ENCODE assay signal across 14 cellular contexts in genomic region chr1:97832490-97832889, GRCh38.
DNase-seq lines count a peak whose midpoint lies in the region; ATAC-seq and TF ChIP-seq lines count a peak whose summit lies in the region.
"Had no signal": no experiment of that assay in that cellular context is flagged by ENCODE, and none has a peak within 500 bp of the region (broad histone marks: within the 10 kb centered on the region; RNA-seq: fewer than 3 reads in every experiment).

No MANE protein-coding gene starts in this region.

- TF ChIP-seq CTCF in lower lobe of right lung (IDR thresholded peaks at IDR 0.05), result no peak

- H3K9me3 Mint-ChIP-seq in activated naive CD4-positive, alpha-beta T cell treated with anti-CD3 and anti-CD28 coated beads, Interleukin-2, amount 10 ng/mL, durations not matched to agents 7 days and 5 days, result no peaks in the 10 kb centered on the region
- H3K9me3 Mint-ChIP-seq: activated naive CD4-positive, alpha-beta T cell treated with anti-CD3 and anti-CD28 coated beads, Interleukin-2, amount 50 U/mL, for 24 hours had no signal

- no peaks in the 10 kb centered on the region for H3K27me3 ChIP-seq in adipocyte (replicated peaks; ENCODE audit: control insufficient read depth, insufficient read depth, low read length)
- H3K27me3 ChIP-seq in lower lobe of right lung (ENCODE audit: low read depth), result no peaks in the 10 kb centered on the region
- H3K27me3 ChIP-seq: SJSA1, spleen had no signal

- DNase-seq in DMS79 (lab: John Stamatoyannopoulos, UW) (peak; percentile 48), NCI-H1694 (lab: John Stamatoyannopoulos, UW) (peak; percentile 98), adipocyte (ENCODE audit: low read depth) (peak; percentile 51), myocyte (ENCODE audit: low read depth) (peak; percentile 78), lower lobe of right lung (no peak), SIG-M5 treated with dmso at 0.1 percent for 504 hours (lab: John Stamatoyannopoulos, UW; ENCODE audit: unreplicated experiment) (no peak)
- DNase-seq in activated naive CD4-positive, alpha-beta T cell treated with anti-CD3 and anti-CD28 coated beads, Interleukin-2, amount 10 ng/mL, durations not matched to agents 7 days and 5 days, result no peak
- DNase-seq: spleen, substantia nigra had no signal

- H3K27ac Mint-ChIP-seq in activated naive CD4-positive, alpha-beta T cell treated with anti-CD3 and anti-CD28 coated beads, Interleukin-2, amount 10 ng/mL, durations not matched to agents 7 days and 5 days, result no peak overlapping the region
- H3K27ac Mint-ChIP-seq: activated naive CD4-positive, alpha-beta T cell treated with anti-CD3 and anti-CD28 coated beads, Interleukin-2, amount 50 U/mL, for 24 hours had no signal

- no peak for ATAC-seq in lower lobe of right lung
- ATAC-seq: HCT116 had no signal

- no peak overlapping the region for H3K27ac ChIP-seq in lower lobe of right lung
- H3K27ac ChIP-seq: epithelial cell of prostate, SJSA1, spleen, WERI-Rb-1 had no signal

- CTCF ChIA-PET in activated naive CD4-positive, alpha-beta T cell treated with anti-CD3 and anti-CD28 coated beads, Interleukin-2, amount 10 ng/mL, durations not matched to agents 7 days and 5 days (lab: Charles Lee), result no interaction called here

- no peak overlapping the region for H3K4me3 ChIP-seq in adipocyte (ENCODE audit: low read length)
- H3K4me3 ChIP-seq in lower lobe of right lung, result no peak overlapping the region
- H3K4me3 ChIP-seq: SJSA1, spleen had no signal

- intact Hi-C loops in lower lobe of right lung (cut with DNase I), result no loop called here

- no peaks in the 10 kb centered on the region for H3K36me3 ChIP-seq in adipocyte (ENCODE audit: control insufficient read depth, insufficient read depth, low read length, severe bottlenecking)
- H3K36me3 ChIP-seq in lower lobe of right lung, result no peaks in the 10 kb centered on the region
- H3K36me3 ChIP-seq: SJSA1, WERI-Rb-1 had no signal

- no peaks in the 10 kb centered on the region for H3K27me3 Mint-ChIP-seq in activated naive CD4-positive, alpha-beta T cell treated with anti-CD3 and anti-CD28 coated beads, Interleukin-2, amount 10 ng/mL, durations not matched to agents 7 days and 5 days
- H3K27me3 Mint-ChIP-seq: activated naive CD4-positive, alpha-beta T cell treated with anti-CD3 and anti-CD28 coated beads, Interleukin-2, amount 50 U/mL, for 24 hours had no signal

- no peaks in the 10 kb centered on the region for H3K4me1 Mint-ChIP-seq in activated naive CD4-positive, alpha-beta T cell treated with anti-CD3 and anti-CD28 coated beads, Interleukin-2, amount 10 ng/mL, durations not matched to agents 7 days and 5 days

- H3K9me3 ChIP-seq in adipocyte (ENCODE audit: control insufficient read depth, low read length), result no peaks in the 10 kb centered on the region
- no peaks in the 10 kb centered on the region for H3K9me3 ChIP-seq in lower lobe of right lung
- H3K9me3 ChIP-seq: SJSA1, spleen had no signal

- H3K36me3 Mint-ChIP-seq in activated naive CD4-positive, alpha-beta T cell treated with anti-CD3 and anti-CD28 coated beads, Interleukin-2, amount 10 ng/mL, durations not matched to agents 7 days and 5 days, result peaks cover 6% of the 10 kb centered on the region
- H3K36me3 Mint-ChIP-seq: activated naive CD4-positive, alpha-beta T cell treated with anti-CD3 and anti-CD28 coated beads, Interleukin-2, amount 50 U/mL, for 24 hours had no signal

- H3K4me1 ChIP-seq in adipocyte (ENCODE audit: control insufficient read depth, insufficient read depth, low read length), result peaks cover 17% of the 10 kb centered on the region
- no peaks in the 10 kb centered on the region for H3K4me1 ChIP-seq in lower lobe of right lung
- H3K4me1 ChIP-seq: SJSA1 had no signal

- H3K4me3 Mint-ChIP-seq in activated naive CD4-positive, alpha-beta T cell treated with anti-CD3 and anti-CD28 coated beads, Interleukin-2, amount 10 ng/mL, durations not matched to agents 7 days and 5 days, result no peak overlapping the region
- H3K4me3 Mint-ChIP-seq: activated naive CD4-positive, alpha-beta T cell treated with anti-CD3 and anti-CD28 coated beads, Interleukin-2, amount 50 U/mL, for 24 hours had no signal

- H3K9ac ChIP-seq in adipocyte (ENCODE audit: low read length), result no peak overlapping the region

Comparison
In these comparisons a context has a peak if more than half of its experiments do, and no peak if none do; other contexts are left out.
1. DNase-seq: peak in DMS79 (single experiment), NCI-H1694 (single experiment), adipocyte (single experiment) and myocyte (single experiment); none in lower lobe of right lung (single experiment), activated naive CD4-positive, alpha-beta T cell treated with anti-CD3 and anti-CD28 coated beads, Interleukin-2, amount 10 ng/mL, durations not matched to agents 7 days and 5 days (single experiment) and SIG-M5 treated with dmso at 0.1 percent for 504 hours (single experiment).